Comparison of ENCODE assay signal across 1 cellular context in the genomic region with DNA sequence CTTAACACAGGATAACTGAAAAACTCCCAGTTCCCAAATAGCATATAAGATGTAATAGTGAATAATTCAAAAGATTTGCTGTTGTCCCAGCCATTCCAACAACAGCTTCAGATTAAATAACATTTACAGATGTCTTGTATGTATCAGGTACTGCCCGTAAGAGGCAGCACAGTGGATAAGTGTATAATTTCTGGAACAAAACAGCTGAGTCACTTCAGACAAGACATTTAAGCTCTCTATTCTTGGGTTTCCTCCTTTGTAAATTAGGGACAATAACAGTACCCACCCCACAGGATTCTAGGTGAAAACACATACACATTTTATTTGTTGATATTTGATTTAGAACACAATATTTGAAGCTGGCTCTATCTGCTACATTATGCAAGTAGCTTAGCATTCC.
A peak's percentile ranks its signal among the peaks of the same experiment; 100 is the strongest.
TF ChIP-seq lines count a peak whose summit lies in the region.

No MANE protein-coding gene starts in this region.

TF ChIP-seq in K562, 482 proteins besides CTCF, POLR2A, EP300 and RAD21:
- TF ChIP-seq NFE2L1 (tag; IDR thresholded peaks at IDR 0.05; ENCODE audit: borderline replicate concordance, low read depth) (0 out of 2 replicates have a peak, but pooled peaks have one; percentile 18), NFE2 (IDR thresholded peaks at IDR 0.05; ENCODE audit: low read depth) (peak; percentile 73), SRSF1 (IDR thresholded peaks at IDR 0.05; ENCODE audit: low read depth, low read length) (no peak), RBBP5 (IDR thresholded peaks at IDR 0.05; ENCODE audit: borderline replicate concordance, insufficient read depth, low read length, poor library complexity, severe bottlenecking) (no peak), ZNF274 (IDR thresholded peaks at IDR 0.05; ENCODE audit: borderline replicate concordance, low read depth, low read length) (no peak), ZNF316 (IDR thresholded peaks at IDR 0.05) (peak; percentile 21; the same call in 1 of the 2 replicates), C11orf30 (IDR thresholded peaks at IDR 0.05; ENCODE audit: low read depth) (peak; percentile 33), MAFF (IDR thresholded peaks at IDR 0.05; ENCODE audit: low read length) (peak; percentile 33; the same call in 1 of the 2 replicates), MAFG (tag; conservative IDR thresholded peaks at IDR 0.05) (peak; percentile 85)
- TF ChIP-seq, protein P1, sequence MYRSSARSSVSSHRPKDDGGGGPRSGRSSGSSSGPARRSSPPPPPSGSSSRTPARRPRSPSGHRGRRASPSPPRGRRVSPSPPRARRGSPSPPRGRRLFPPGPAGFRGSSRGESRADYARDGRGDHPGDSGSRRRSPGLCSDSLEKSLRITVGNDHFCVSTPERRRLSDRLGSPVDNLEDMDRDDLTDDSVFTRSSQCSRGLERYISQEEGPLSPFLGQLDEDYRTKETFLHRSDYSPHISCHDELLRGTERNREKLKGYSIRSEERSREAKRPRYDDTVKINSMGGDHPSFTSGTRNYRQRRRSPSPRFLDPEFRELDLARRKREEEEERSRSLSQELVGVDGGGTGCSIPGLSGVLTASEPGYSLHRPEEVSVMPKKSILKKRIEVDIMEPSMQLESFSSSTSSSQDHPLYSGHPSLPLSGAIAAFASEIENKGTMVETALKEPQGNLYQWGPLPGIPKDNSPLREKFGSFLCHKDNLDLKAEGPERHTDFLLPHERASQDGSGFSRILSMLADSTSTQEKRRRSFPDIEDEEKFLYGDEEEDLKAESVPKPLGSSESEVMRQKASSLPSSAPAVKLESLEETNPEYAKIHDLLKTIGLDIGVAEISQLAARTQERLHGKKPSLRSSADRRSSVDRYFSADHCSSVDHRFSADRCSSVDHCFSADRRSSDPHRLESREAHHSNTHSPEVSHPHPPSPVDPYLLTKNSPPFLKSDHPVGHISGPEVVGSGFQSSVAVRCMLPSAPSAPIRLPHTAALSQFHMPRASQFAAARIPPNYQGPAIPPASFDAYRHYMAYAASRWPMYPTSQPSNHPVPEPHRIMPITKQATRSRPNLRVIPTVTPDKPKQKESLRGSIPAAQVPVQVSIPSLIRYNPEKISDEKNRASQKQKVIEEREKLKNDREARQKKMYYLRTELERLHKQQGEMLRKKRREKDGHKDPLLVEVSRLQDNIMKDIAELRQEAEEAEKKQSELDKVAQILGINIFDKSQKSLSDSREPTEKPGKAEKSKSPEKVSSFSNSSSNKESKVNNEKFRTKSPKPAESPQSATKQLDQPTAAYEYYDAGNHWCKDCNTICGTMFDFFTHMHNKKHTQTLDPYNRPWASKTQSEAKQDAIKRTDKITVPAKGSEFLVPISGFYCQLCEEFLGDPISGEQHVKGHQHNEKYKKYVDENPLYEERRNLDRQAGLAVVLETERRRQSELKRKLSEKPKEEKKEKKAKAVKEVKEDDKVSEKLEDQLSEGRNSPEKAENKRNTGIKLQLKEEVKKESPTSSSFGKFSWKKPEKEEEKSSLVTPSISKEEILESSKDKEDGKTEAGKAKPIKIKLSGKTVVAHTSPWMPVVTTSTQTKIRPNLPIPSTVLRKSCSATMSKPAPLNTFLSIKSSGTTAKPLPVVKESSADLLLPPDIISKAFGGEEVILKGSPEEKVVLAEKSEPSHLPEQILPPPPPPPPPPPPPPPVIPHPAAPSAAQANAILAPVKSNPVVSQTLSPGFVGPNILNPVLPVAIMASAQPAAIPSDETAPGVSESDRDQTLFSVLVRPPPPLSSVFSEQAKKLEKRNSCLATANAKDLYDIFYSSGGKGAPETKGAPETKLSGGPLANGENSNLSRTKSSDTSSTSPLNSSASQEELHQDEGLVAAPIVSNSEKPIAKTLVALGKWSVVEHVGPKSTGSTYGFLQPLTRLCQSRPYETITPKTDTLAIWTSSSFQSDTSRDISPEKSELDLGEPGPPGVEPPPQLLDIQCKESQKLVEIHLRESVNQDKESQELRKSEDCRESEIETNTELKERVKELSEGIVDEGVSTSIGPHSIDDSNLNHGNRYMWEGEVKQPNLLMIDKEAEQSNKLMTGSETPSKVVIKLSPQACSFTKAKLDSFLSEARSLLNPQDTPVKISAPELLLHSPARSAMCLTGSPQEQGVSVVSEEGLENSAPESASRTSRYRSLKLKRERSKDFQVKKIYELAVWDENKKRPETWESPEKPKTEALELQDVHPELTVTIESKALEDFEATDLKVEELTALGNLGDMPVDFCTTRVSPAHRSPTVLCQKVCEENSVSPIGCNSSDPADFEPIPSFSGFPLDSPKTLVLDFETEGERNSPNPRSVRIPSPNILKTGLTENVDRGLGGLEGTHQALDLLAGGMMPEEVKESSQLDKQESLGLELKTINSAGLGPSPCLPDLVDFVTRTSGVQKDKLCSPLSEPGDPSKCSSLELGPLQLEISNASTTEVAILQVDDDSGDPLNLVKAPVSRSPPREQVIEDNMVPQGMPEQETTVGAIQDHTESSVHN (IDR thresholded peaks at IDR 0.05; ENCODE audit: borderline replicate concordance in 1 of 2, low read depth in 1 of 2), result no peak
